1 cellular context compared by ENCODE assay signal in the genomic region with DNA sequence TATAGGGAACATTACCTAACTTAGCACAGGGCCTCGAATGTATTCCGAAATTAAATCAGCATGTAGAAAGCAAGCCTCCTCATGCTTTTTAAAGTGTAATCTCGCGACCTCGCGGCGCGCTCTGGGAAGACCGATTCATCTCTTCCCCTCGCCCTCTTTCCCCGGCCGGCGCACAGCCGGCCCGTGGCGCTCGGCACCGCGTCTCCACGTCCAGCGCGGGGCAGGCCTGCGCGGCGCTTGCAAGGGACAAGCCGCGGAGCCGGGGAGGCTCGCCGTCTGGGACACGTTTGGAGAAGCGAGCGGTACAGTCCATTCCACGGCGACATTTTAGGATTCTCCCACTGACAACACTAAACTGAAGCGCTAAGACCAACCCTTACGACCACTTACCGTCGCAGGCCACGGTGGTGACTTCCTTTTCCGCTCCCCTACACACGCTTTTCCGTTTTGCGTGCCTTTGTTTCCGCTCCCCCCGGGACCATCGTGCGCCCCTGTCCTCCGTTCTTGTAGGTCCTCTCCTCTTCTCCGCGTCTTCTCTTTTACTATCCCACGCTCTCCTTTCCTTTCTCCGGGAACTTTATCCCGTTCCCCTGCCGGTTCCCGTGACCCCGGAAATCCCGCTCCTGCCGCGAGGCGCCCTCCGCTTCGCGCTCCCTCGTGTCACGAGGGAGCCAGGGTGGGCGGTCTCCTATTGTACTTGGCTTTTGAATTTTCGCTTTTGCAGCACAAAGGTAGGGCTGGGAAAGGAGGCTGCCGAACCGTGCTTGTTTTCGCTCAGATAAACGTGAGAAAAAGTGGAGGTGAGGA.
TF ChIP-seq lines count a peak whose summit lies in the region.

A gene with protein sequence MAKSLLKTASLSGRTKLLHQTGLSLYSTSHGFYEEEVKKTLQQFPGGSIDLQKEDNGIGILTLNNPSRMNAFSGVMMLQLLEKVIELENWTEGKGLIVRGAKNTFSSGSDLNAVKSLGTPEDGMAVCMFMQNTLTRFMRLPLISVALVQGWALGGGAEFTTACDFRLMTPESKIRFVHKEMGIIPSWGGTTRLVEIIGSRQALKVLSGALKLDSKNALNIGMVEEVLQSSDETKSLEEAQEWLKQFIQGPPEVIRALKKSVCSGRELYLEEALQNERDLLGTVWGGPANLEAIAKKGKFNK (minus strand): TSS at position 664 of the 807 bp plus-strand sequence. CDS start 12,581 bp downstream, outside the sequence.

TF ChIP-seq in GM12878, 131 proteins besides CTCF, POLR2A, EP300 and RAD21 (continued from another document):
- TF ChIP-seq, protein P1, sequence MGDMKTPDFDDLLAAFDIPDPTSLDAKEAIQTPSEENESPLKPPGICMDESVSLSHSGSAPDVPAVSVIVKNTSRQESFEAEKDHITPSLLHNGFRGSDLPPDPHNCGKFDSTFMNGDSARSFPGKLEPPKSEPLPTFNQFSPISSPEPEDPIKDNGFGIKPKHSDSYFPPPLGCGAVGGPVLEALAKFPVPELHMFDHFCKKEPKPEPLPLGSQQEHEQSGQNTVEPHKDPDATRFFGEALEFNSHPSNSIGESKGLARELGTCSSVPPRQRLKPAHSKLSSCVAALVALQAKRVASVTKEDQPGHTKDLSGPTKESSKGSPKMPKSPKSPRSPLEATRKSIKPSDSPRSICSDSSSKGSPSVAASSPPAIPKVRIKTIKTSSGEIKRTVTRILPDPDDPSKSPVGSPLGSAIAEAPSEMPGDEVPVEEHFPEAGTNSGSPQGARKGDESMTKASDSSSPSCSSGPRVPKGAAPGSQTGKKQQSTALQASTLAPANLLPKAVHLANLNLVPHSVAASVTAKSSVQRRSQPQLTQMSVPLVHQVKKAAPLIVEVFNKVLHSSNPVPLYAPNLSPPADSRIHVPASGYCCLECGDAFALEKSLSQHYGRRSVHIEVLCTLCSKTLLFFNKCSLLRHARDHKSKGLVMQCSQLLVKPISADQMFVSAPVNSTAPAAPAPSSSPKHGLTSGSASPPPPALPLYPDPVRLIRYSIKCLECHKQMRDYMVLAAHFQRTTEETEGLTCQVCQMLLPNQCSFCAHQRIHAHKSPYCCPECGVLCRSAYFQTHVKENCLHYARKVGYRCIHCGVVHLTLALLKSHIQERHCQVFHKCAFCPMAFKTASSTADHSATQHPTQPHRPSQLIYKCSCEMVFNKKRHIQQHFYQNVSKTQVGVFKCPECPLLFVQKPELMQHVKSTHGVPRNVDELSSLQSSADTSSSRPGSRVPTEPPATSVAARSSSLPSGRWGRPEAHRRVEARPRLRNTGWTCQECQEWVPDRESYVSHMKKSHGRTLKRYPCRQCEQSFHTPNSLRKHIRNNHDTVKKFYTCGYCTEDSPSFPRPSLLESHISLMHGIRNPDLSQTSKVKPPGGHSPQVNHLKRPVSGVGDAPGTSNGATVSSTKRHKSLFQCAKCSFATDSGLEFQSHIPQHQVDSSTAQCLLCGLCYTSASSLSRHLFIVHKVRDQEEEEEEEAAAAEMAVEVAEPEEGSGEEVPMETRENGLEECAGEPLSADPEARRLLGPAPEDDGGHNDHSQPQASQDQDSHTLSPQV (IDR thresholded peaks at IDR 0.05): no peak
- TF ChIP-seq PAX8 (IDR thresholded peaks at IDR 0.05) (no peak), HCFC1 (IDR thresholded peaks at IDR 0.05; ENCODE audit: low read length) (peak; percentile 59), SP1 (IDR thresholded peaks at IDR 0.05; ENCODE audit: low read depth, low read length) (no peak), GATAD2B (conservative IDR thresholded peaks at IDR 0.05; ENCODE audit: low read depth) (peak; percentile 82; the same call in 1 of the 2 replicates), DPF2 (IDR thresholded peaks at IDR 0.05) (peak; percentile 44; the same call in 1 of the 2 replicates), SMAD5 (IDR thresholded peaks at IDR 0.05; ENCODE audit: low read depth) (peak; percentile 73; the same call in 1 of the 2 replicates), SREBF2 (IDR thresholded peaks at IDR 0.05; ENCODE audit: low read length) (no peak), EGR1 (IDR thresholded peaks at IDR 0.05; ENCODE audit: borderline replicate concordance in 1 of 2, low read depth in 2 of 2, low read length in 2 of 2) (peak in 1 of 2 experiments; percentile 26; a peak in 1 of 3 replicates), JUNB (IDR thresholded peaks at IDR 0.05) (no peak), JUND (IDR thresholded peaks at IDR 0.05; ENCODE audit: low read depth, low read length) (no peak), CEBPB (IDR thresholded peaks at IDR 0.05; ENCODE audit: borderline replicate concordance in 1 of 2, low read depth in 2 of 2, low read length in 2 of 2) (no peak), NBN (IDR thresholded peaks at IDR 0.05) (peak; percentile 97), TCF3 (IDR thresholded peaks at IDR 0.05; ENCODE audit: borderline replicate concordance, insufficient read depth, low read depth, low read length) (no peak), SMARCA5 (IDR thresholded peaks at IDR 0.05) (0 out of 2 replicates have a peak, but pooled peaks have one; percentile 26), ZNF207 (IDR thresholded peaks at IDR 0.05; ENCODE audit: borderline replicate concordance) (no peak), IRF4 (IDR thresholded peaks at IDR 0.05; ENCODE audit: low read depth, low read length) (peak; percentile 31; the same call in 1 of the 2 replicates), POLR2AphosphoS5 (IDR thresholded peaks at IDR 0.05; ENCODE audit: low read length) (peak; percentile 92; the same call in 1 of the 2 replicates), TBL1XR1 (IDR thresholded peaks at IDR 0.05; ENCODE audit: low read depth, low read length) (peak; percentile 66; the same call in 1 of the 2 replicates), NFYA (IDR thresholded peaks at IDR 0.05; ENCODE audit: borderline replicate concordance, low read depth, low read length) (no peak), HDAC2 (IDR thresholded peaks at IDR 0.05) (no peak), SIX5 (IDR thresholded peaks at IDR 0.05; ENCODE audit: low read depth, low read length, severe bottlenecking) (peak; percentile 18), PAX5 (IDR thresholded peaks at IDR 0.05; ENCODE audit: borderline replicate concordance, low read depth, low read length) (peak; percentile 92), BCL11A (IDR thresholded peaks at IDR 0.05; ENCODE audit: low read depth, low read length) (no peak), ETV6 (conservative IDR thresholded peaks at IDR 0.05 in 1 of 2, IDR thresholded peaks at IDR 0.05 in 1 of 2; ENCODE audit: borderline replicate concordance in 1 of 2, low read depth in 1 of 2) (peak in 1 of 2 experiments; percentile 97; a peak in 2 of 4 replicates), CHD1 (IDR thresholded peaks at IDR 0.05; ENCODE audit: low read depth, low read length) (0 out of 2 replicates have a peak, but pooled peaks have one; percentile 65), ZNF622 (IDR thresholded peaks at IDR 0.05) (no peak), HDAC6 (IDR thresholded peaks at IDR 0.05; ENCODE audit: unreplicated experiment) (no peak), RBBP5 (conservative IDR thresholded peaks at IDR 0.05) (peak; percentile 95; the same call in 1 of the 2 replicates)
- TF ChIP-seq, protein P2, sequence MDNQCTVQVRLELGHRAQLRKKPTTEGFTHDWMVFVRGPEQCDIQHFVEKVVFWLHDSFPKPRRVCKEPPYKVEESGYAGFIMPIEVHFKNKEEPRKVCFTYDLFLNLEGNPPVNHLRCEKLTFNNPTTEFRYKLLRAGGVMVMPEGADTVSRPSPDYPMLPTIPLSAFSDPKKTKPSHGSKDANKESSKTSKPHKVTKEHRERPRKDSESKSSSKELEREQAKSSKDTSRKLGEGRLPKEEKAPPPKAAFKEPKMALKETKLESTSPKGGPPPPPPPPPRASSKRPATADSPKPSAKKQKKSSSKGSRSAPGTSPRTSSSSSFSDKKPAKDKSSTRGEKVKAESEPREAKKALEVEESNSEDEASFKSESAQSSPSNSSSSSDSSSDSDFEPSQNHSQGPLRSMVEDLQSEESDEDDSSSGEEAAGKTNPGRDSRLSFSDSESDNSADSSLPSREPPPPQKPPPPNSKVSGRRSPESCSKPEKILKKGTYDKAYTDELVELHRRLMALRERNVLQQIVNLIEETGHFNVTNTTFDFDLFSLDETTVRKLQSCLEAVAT (IDR thresholded peaks at IDR 0.05): peak; percentile 72
- TF ChIP-seq, protein P3, sequence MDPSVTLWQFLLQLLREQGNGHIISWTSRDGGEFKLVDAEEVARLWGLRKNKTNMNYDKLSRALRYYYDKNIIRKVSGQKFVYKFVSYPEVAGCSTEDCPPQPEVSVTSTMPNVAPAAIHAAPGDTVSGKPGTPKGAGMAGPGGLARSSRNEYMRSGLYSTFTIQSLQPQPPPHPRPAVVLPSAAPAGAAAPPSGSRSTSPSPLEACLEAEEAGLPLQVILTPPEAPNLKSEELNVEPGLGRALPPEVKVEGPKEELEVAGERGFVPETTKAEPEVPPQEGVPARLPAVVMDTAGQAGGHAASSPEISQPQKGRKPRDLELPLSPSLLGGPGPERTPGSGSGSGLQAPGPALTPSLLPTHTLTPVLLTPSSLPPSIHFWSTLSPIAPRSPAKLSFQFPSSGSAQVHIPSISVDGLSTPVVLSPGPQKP (IDR thresholded peaks at IDR 0.05; ENCODE audit: low read depth, low read length): peak; percentile 88
- TF ChIP-seq, protein P4, sequence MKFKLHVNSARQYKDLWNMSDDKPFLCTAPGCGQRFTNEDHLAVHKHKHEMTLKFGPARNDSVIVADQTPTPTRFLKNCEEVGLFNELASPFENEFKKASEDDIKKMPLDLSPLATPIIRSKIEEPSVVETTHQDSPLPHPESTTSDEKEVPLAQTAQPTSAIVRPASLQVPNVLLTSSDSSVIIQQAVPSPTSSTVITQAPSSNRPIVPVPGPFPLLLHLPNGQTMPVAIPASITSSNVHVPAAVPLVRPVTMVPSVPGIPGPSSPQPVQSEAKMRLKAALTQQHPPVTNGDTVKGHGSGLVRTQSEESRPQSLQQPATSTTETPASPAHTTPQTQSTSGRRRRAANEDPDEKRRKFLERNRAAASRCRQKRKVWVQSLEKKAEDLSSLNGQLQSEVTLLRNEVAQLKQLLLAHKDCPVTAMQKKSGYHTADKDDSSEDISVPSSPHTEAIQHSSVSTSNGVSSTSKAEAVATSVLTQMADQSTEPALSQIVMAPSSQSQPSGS (IDR thresholded peaks at IDR 0.05; ENCODE audit: low read length): no peak
- TF ChIP-seq, protein P5, sequence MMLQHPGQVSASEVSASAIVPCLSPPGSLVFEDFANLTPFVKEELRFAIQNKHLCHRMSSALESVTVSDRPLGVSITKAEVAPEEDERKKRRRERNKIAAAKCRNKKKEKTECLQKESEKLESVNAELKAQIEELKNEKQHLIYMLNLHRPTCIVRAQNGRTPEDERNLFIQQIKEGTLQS (IDR thresholded peaks at IDR 0.05; ENCODE audit: borderline replicate concordance, extremely low read depth, low read depth, low read length): no peak
- TF ChIP-seq, protein P6, sequence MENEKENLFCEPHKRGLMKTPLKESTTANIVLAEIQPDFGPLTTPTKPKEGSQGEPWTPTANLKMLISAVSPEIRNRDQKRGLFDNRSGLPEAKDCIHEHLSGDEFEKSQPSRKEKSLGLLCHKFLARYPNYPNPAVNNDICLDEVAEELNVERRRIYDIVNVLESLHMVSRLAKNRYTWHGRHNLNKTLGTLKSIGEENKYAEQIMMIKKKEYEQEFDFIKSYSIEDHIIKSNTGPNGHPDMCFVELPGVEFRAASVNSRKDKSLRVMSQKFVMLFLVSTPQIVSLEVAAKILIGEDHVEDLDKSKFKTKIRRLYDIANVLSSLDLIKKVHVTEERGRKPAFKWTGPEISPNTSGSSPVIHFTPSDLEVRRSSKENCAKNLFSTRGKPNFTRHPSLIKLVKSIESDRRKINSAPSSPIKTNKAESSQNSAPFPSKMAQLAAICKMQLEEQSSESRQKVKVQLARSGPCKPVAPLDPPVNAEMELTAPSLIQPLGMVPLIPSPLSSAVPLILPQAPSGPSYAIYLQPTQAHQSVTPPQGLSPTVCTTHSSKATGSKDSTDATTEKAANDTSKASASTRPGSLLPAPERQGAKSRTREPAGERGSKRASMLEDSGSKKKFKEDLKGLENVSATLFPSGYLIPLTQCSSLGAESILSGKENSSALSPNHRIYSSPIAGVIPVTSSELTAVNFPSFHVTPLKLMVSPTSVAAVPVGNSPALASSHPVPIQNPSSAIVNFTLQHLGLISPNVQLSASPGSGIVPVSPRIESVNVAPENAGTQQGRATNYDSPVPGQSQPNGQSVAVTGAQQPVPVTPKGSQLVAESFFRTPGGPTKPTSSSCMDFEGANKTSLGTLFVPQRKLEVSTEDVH (IDR thresholded peaks at IDR 0.05; ENCODE audit: low read depth, partially characterized antibody): peak; percentile 75
